Comparison of ENCODE assay signal across 21 cellular contexts in the genomic region with DNA sequence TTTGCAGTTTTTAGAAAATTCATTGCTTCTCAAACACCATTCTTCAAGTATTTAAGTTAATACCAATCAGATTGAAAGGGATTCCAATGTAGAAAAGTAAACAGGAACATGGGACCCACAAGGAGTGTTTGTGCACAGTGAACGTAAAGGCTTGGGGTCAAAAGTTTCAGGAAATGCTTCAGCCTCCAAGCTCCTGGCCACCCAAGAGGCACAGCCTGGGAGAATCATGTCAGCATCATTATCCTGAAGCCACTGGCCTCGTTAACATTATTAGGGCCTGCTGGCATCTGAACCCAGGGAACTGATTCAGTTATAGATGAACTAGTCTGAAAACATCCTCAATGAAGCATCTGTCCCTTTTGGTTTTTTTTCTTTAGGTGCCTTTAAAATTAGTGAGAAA.
DNase-seq lines count a peak whose midpoint lies in the region; ATAC-seq and TF ChIP-seq lines count a peak whose summit lies in the region.
"Had no signal": no experiment of that assay in that cellular context is flagged by ENCODE, and none has a peak within 500 bp of the region (broad histone marks: within the 10 kb centered on the region; RNA-seq: fewer than 3 reads in every experiment).

No MANE protein-coding gene starts in this region.

- intact Hi-C loops in Right ventricle myocardium inferior (cut with DNase I), result loop anchor here (5.0 kb wide), 2 partner anchors 69 to 344 kb away; no protein-coding TSS in a partner anchor

- no peak overlapping the region for H4K8ac ChIP-seq in mesenchymal stem cell (ENCODE audit: low read length)
- no peak overlapping the region for H4K8ac ChIP-seq in mesendoderm (ENCODE audit: low read depth, low read length)

- H3K27ac ChIP-seq in right atrium auricular region (peak overlapping the region in 1 of 2 donors; percentile 32), esophagus (ENCODE audit: low read depth in 2 of 2, low read length in 1 of 2) (peak overlapping the region; percentile 73 to 78), mesenchymal stem cell (ENCODE audit: low read length, poor library complexity, severe bottlenecking) (no peak overlapping the region), mesendoderm (ENCODE audit: low read depth, low read length) (no peak overlapping the region)
- H3K27ac ChIP-seq: cardiac muscle cell, parathyroid adenoma, PC-9, SK-N-MC had no signal

- H3K4me3 ChIP-seq in right atrium auricular region (no peak overlapping the region), esophagus (ENCODE audit: low read depth in 1 of 2, low read length in 2 of 2) (no peak overlapping the region), mesenchymal stem cell (ENCODE audit: insufficient read depth in 1 of 2, low read depth in 1 of 2, low read length in 2 of 2) (no peak overlapping the region), mesendoderm (ENCODE audit: low read length) (no peak overlapping the region)
- H3K4me3 ChIP-seq: cardiac muscle cell, MG63, PC-9, SK-N-MC had no signal

- H2BK12ac ChIP-seq in mesenchymal stem cell (ENCODE audit: low read length in 2 of 2), result peak overlapping the region in 1 of 2 experiments; percentile 39

- H2BK5ac ChIP-seq in mesenchymal stem cell (ENCODE audit: low read depth, low read length, poor library complexity, severe bottlenecking) (no peak overlapping the region), mesendoderm (ENCODE audit: low read length) (no peak overlapping the region)

- no peak for TF ChIP-seq CTCF in right atrium auricular region (IDR thresholded peaks at IDR 0.05)

- no peak overlapping the region for H3K14ac ChIP-seq in mesenchymal stem cell (ENCODE audit: low read length in 2 of 2)

- no peak overlapping the region for H2AFZ ChIP-seq in mesenchymal stem cell (ENCODE audit: low read depth, low read length)
- H2AFZ ChIP-seq: parathyroid adenoma, PC-9 had no signal

- H3K23ac ChIP-seq in mesenchymal stem cell (ENCODE audit: low read length in 2 of 2), result no peak overlapping the region
- no peak overlapping the region for H3K23ac ChIP-seq in mesendoderm (ENCODE audit: low read length)

- no peaks in the 10 kb centered on the region for H3K9me3 ChIP-seq in right atrium auricular region
- no peaks in the 10 kb centered on the region for H3K9me3 ChIP-seq in esophagus (ENCODE audit: control insufficient read depth in 2 of 2, insufficient read depth in 1 of 2, low read depth in 1 of 2, low read length in 1 of 2)
- no peaks in the 10 kb centered on the region for H3K9me3 ChIP-seq in mesenchymal stem cell (ENCODE audit: control insufficient read depth, low read length)
- H3K9me3 ChIP-seq: MG63 had no signal

- no peaks in the 10 kb centered on the region for H3K36me3 ChIP-seq in right atrium auricular region
- H3K36me3 ChIP-seq in esophagus (ENCODE audit: control insufficient read depth in 2 of 2, insufficient read depth in 2 of 2, low read length in 1 of 2), result no peaks in the 10 kb centered on the region
- no peaks in the 10 kb centered on the region for H3K36me3 ChIP-seq in mesenchymal stem cell (ENCODE audit: control insufficient read depth in 1 of 2, insufficient read depth in 2 of 2, low read depth in 1 of 2, low read length in 2 of 2)
- H3K36me3 ChIP-seq in mesendoderm (ENCODE audit: control insufficient read depth, insufficient read depth, low read length), result no peaks in the 10 kb centered on the region
- H3K36me3 ChIP-seq: cardiac muscle cell, MG63 had no signal

- peak overlapping the region; percentile 55 for H3K9ac ChIP-seq in mesenchymal stem cell (ENCODE audit: low read length)
- H3K9ac ChIP-seq in mesendoderm (ENCODE audit: low read length), result no peak overlapping the region
- H3K9ac ChIP-seq: parathyroid adenoma had no signal

- no peaks in the 10 kb centered on the region for H3K79me2 ChIP-seq in mesendoderm (ENCODE audit: control insufficient read depth, insufficient read depth, low read length)
- H3K79me2 ChIP-seq: parathyroid adenoma had no signal

- H2BK15ac ChIP-seq in mesenchymal stem cell (ENCODE audit: low read depth, poor library complexity, severe bottlenecking) (no peak overlapping the region), mesendoderm (replicated peaks; ENCODE audit: low read depth) (no peak overlapping the region)

- DNase-seq in Right ventricle myocardium inferior (ENCODE audit: missing footprints) (no peak), right atrium auricular region (ENCODE audit: low spot score) (no peak), mesenchymal stem cell (peak; percentile 42), mesendoderm (no peak)
- no peak for DNase-seq in activated naive CD4-positive, alpha-beta T cell treated with Interleukin-2 at 50 U/mL for 16 hours
- DNase-seq: activated CD4-positive, alpha-beta T cell treated with anti-CD3 and anti-CD28 coated beads for 1 hour; DMS153; foreskin melanocyte; NCI-H1694; NCI-H82; PC-9; small intestine; stimulated activated CD4-positive, alpha-beta T cell treated with anti-CD3 and anti-CD28 coated beads, Interleukin-4, amount 100 ng/mL, for 4 hours had no signal

- H2AK5ac ChIP-seq in mesenchymal stem cell (ENCODE audit: low read length, severe bottlenecking), result no peak overlapping the region
- H2AK5ac ChIP-seq in mesendoderm (ENCODE audit: low read length), result no peak overlapping the region

- no peaks in the 10 kb centered on the region for H3K79me1 ChIP-seq in mesenchymal stem cell (replicated peaks; ENCODE audit: low read length, poor library complexity, severe bottlenecking)
- no peaks in the 10 kb centered on the region for H3K79me1 ChIP-seq in mesendoderm (ENCODE audit: low read length)

- H3K18ac ChIP-seq in mesenchymal stem cell (ENCODE audit: low read depth in 1 of 2, low read length in 2 of 2) (no peak overlapping the region), mesendoderm (ENCODE audit: low read length) (no peak overlapping the region)

- no peak overlapping the region for H4K91ac ChIP-seq in mesenchymal stem cell (ENCODE audit: low read length)

- peaks cover 0 to 5% of the 10 kb centered on the region in 2 donors for H3K4me1 ChIP-seq in right atrium auricular region
- H3K4me1 ChIP-seq in esophagus (ENCODE audit: control insufficient read depth in 2 of 2, insufficient read depth in 2 of 2, low read length in 1 of 2), result peaks cover 0 to 2% of the 10 kb centered on the region in 2 donors
- no peaks in the 10 kb centered on the region for H3K4me1 ChIP-seq in mesenchymal stem cell (ENCODE audit: control insufficient read depth, insufficient read depth, low read depth, low read length)
- no peaks in the 10 kb centered on the region for H3K4me1 ChIP-seq in mesendoderm (ENCODE audit: control insufficient read depth, low read depth, low read length)
- H3K4me1 ChIP-seq: parathyroid adenoma had no signal

- no peak overlapping the region for H3K4me2 ChIP-seq in mesenchymal stem cell (ENCODE audit: low read length, poor library complexity, severe bottlenecking)
- no peak overlapping the region for H3K4me2 ChIP-seq in mesendoderm (ENCODE audit: low read length)
- H3K4me2 ChIP-seq: PC-9 had no signal

- WGBS in esophagus, 2 donors, result 29 to 34% methylated on average over 2 of the region's 2 CpGs
- 0% methylated on average over 2 of the region's 2 CpGs for WGBS in mesenchymal stem cell
- no CpG with 5 or more reads among the region's 2 CpGs for WGBS in mesendoderm (ENCODE audit: extremely low coverage, insufficient coverage, low lambda C conversion rate)

- ATAC-seq in Right ventricle myocardium inferior, result peak; percentile 37
- ATAC-seq in HG02938 (IDR thresholded peaks at IDR 0.05; ENCODE audit: unreplicated experiment), result no peak
- no peak for ATAC-seq in HG03095 (IDR thresholded peaks at IDR 0.05; ENCODE audit: unreplicated experiment)
- ATAC-seq: HepG2 had no signal

- H3K27me3 ChIP-seq in right atrium auricular region, result no peaks in the 10 kb centered on the region
- H3K27me3 ChIP-seq in esophagus (ENCODE audit: control insufficient read depth in 1 of 2, insufficient read depth in 2 of 2, low read length in 2 of 2), result no peaks in the 10 kb centered on the region
- H3K27me3 ChIP-seq in mesenchymal stem cell (ENCODE audit: control insufficient read depth in 1 of 2, insufficient read depth in 1 of 2, low read length in 2 of 2), result no peaks in the 10 kb centered on the region
- H3K27me3 ChIP-seq in mesendoderm (ENCODE audit: insufficient read depth, low read length, poor library complexity), result no peaks in the 10 kb centered on the region
- H3K27me3 ChIP-seq: cardiac muscle cell, MG63 had no signal

- H4K5ac ChIP-seq in mesendoderm (ENCODE audit: low read length), result no peak overlapping the region

- no peak overlapping the region for H3K56ac ChIP-seq in mesendoderm (ENCODE audit: low read length)

- H2BK120ac ChIP-seq in mesenchymal stem cell (ENCODE audit: low read depth, low read length) (peak overlapping the region; percentile 5), mesendoderm (ENCODE audit: low read depth, low read length) (no peak overlapping the region)

- H3K4ac ChIP-seq in mesenchymal stem cell (ENCODE audit: low read depth in 1 of 2, low read length in 2 of 2), result no peak overlapping the region
- H3K4ac ChIP-seq in mesendoderm (ENCODE audit: low read depth, low read length), result no peak overlapping the region

Comparison
In these comparisons a context has a peak if more than half of its experiments do, and no peak if none do; other contexts are left out.
1. H3K27ac ChIP-seq: peak in esophagus (2 of 2); none in mesenchymal stem cell (single experiment) and mesendoderm (single experiment).